Comparison of ENCODE assay signal across 8 cellular contexts in the genomic region with DNA sequence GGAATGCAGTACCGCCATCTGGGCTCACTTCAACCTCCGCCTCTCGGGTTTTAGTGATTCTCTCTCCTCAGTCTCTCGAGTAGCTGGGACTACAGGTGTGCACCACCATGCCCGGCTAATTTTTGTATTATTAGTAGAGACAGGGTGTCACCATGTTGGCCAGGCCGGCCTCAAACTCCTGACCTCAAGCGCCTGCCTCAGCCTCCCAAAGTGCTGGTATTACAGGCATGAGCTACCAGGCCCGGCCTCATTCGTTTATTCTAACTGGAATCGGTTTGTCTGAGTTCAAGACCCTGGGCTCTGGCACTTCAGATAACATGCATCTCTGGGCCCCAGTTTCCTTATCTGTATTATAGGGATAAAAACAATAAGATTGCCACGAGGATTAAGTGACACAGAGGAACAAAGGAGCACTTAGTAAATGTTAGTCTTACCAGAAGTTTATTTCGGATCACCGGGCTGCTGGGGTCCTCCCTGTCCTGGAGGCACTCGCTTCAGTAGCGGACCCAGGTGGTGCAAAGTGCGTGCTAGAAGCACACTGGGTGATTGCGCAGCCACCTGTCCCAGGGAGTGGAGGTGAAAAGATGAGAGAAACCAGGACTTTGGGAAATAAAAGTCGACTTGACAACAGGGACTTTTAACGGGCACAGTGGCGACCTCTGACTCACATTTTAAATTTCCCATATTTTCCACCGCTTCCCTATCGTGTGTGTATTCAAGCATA. TPM values are rescaled to one million over a fixed set of nuclear protein-coding genes. Genes with fewer than 3 reads are reported as not detected.
DNase-seq lines count a peak whose midpoint lies in the region; ATAC-seq and TF ChIP-seq lines count a peak whose summit lies in the region.

No MANE protein-coding gene starts in this region.

- no peaks in the 10 kb centered on the region for H3K4me1 Mint-ChIP-seq in activated T-helper 17 cell treated with anti-CD3 and anti-CD28 coated beads, Interleukin-2, amount 50 U/mL, for 72 hours

- intact Hi-C loops in right cardiac atrium (cut with DNase I), result loop anchor here in 1 of 4 donors (5.0 kb wide), 1 partner anchor 37 kb away; a partner anchor contains a TSS
- intact Hi-C loops in sciatic nerve (cut with DNase I), result no loop called here

- POLR2A ChIA-PET in GM10248 (lab: Yijun Ruan, JAX), result interaction anchor here (0.7 kb wide), 1 partner anchor 8 kb away, joined by 5 read pairs; no protein-coding TSS in a partner anchor

- H3K9me3 ChIP-seq in right cardiac atrium (ENCODE audit: control insufficient read depth, low read length), result no peaks in the 10 kb centered on the region

- CTCF ChIA-PET in GM10248 (lab: Yijun Ruan, JAX), result interaction anchor here (1.6 kb wide), 1 partner anchor 42 kb away, joined by 6 read pairs; no protein-coding TSS in a partner anchor

- peak overlapping the region; percentile 55 for H3K27ac ChIP-seq in right cardiac atrium (ENCODE audit: low read length)

- H3K4me3 Mint-ChIP-seq in activated T-helper 17 cell treated with anti-CD3 and anti-CD28 coated beads, Interleukin-2, amount 50 U/mL, for 72 hours, result peak overlapping the region; percentile 93

- WGBS in right cardiac atrium, result 43% methylated on average over 22 of the region's 22 CpGs

- H3K9me3 Mint-ChIP-seq in activated T-helper 17 cell treated with anti-CD3 and anti-CD28 coated beads, Interleukin-2, amount 50 U/mL, for 72 hours, result no peaks in the 10 kb centered on the region

- no peaks in the 10 kb centered on the region for H3K27me3 ChIP-seq in right cardiac atrium (ENCODE audit: control insufficient read depth, insufficient read depth)

- H3K27ac Mint-ChIP-seq in activated T-helper 17 cell treated with anti-CD3 and anti-CD28 coated beads, Interleukin-2, amount 50 U/mL, for 72 hours, result no peak overlapping the region

- DNase-seq in DMS53 (lab: John Stamatoyannopoulos, UW), result peak; percentile 68
- DNase-seq in DMS53 treated with DMSO at 0.1 percent for 48 hours (lab: John Stamatoyannopoulos, UW; ENCODE audit: unreplicated experiment), result no peak
- DNase-seq in right cardiac atrium, result peak in 1 of 3 donors; percentile 65
- peak; percentile 55 for DNase-seq in sciatic nerve (ENCODE audit: low spot score)
- DNase-seq in NCI-H2081 treated with DMSO at 0.1 percent for 48 hours (lab: John Stamatoyannopoulos, UW), result no peak
- DNase-seq in GM10248 (ENCODE audit: extremely low spot score), result no peak

- no peak for ATAC-seq in activated T-helper 17 cell treated with anti-CD3 and anti-CD28 coated beads, Interleukin-2, amount 50 U/mL, for 72 hours (replicated peaks)
- ATAC-seq in right cardiac atrium (peak; percentile 0 to 10), sciatic nerve (peak; percentile 2), HG03457 (IDR thresholded peaks at IDR 0.05; ENCODE audit: unreplicated experiment) (no peak)

- TF ChIP-seq CTCF in GM10248 (IDR thresholded peaks at IDR 0.05; ENCODE audit: control extremely low read depth, extremely low read depth, low read depth, missing control alignments), result no peak

- H3K4me1 ChIP-seq in right cardiac atrium (ENCODE audit: control insufficient read depth, insufficient read depth, low read length), result peaks cover 16% of the 10 kb centered on the region

- peak overlapping the region; percentile 79 for H3K4me3 ChIP-seq in right cardiac atrium (ENCODE audit: low read length)

- H3K36me3 Mint-ChIP-seq in activated T-helper 17 cell treated with anti-CD3 and anti-CD28 coated beads, Interleukin-2, amount 50 U/mL, for 72 hours (ENCODE audit: low read depth), result no peaks in the 10 kb centered on the region

- H3K27me3 Mint-ChIP-seq in activated T-helper 17 cell treated with anti-CD3 and anti-CD28 coated beads, Interleukin-2, amount 50 U/mL, for 72 hours, result no peaks in the 10 kb centered on the region

RNA-seq across cellular contexts. Expression of a gene that starts 37.5 kb away (rescaled TPM):
- total RNA-seq in activated T-helper 17 cell treated with anti-CD3 and anti-CD28 coated beads, Interleukin-2, amount 50 U/mL, for 72 hours, result 10 to 100 TPM in 1 of 2 donors, 1 to 10 TPM in 1; 7.4 to 17.3 TPM
- total RNA-seq in right cardiac atrium (100 to 1,000 TPM in 3 of 4 donors, 10 to 100 TPM in 1; 94.9 to 128 (median 116) TPM), sciatic nerve (112 TPM)
- polyA plus RNA-seq in right cardiac atrium, result 87.1 TPM

RNA-seq across cellular contexts. Expression of a gene that starts 56.5 kb away (rescaled TPM):
- total RNA-seq in activated T-helper 17 cell treated with anti-CD3 and anti-CD28 coated beads, Interleukin-2, amount 50 U/mL, for 72 hours, result 10 to 100 TPM; 48.3 to 85.7 TPM
- 10 to 100 TPM; 10.3 to 16.6 (median 13.2) TPM for total RNA-seq in right cardiac atrium
- 10.3 TPM for polyA plus RNA-seq in right cardiac atrium
- total RNA-seq in sciatic nerve, result 15.9 TPM

Comparison
In these comparisons a context has a peak if more than half of its experiments do, and no peak if none do; other contexts are left out.
1. DNase-seq: peak in DMS53 (single experiment) and sciatic nerve (single experiment); none in DMS53 treated with DMSO at 0.1 percent for 48 hours (single experiment), NCI-H2081 treated with DMSO at 0.1 percent for 48 hours (single experiment) and GM10248 (single experiment).
2. ATAC-seq: peak in right cardiac atrium (2 of 2) and sciatic nerve (single experiment); none in activated T-helper 17 cell treated with anti-CD3 and anti-CD28 coated beads, Interleukin-2, amount 50 U/mL, for 72 hours (single experiment) and HG03457 (single experiment).